ENCODE assay signal across 35 cellular contexts in the genomic region with DNA sequence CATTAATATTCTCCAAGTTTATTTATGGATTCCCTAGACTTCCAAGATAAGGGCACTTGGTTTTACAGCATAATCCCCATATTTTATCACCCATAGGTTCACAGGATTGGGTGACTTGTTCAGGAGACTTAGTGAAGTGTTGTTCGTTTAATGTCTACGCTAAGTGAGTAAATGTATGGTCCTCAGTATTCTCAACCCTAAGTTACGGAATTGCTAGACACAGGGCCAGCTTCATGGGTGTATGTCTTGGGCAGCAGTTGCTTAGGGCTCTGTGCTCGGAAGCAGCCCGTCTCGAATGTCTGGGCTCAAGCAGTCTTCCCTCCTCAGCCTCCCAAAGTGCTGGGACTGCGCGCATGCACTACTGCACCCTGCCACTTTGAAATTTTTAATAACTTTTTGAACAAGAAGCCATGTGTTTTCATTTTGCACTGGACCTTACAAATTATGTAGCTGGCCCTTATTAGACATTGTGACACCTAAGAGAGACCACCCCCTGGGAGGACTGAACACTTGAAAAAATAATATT.
DNase-seq lines count a peak whose midpoint lies in the region; ATAC-seq and TF ChIP-seq lines count a peak whose summit lies in the region.
"Had no signal": no experiment of that assay in that cellular context is flagged by ENCODE, and none has a peak within 500 bp of the region (broad histone marks: within the 10 kb centered on the region; RNA-seq: fewer than 3 reads in every experiment).

No MANE protein-coding gene starts in this region.

- peak overlapping the region; percentile 49 for H3K9ac ChIP-seq in DND-41 (ENCODE audit: low read depth, low read length)

- no peaks in the 10 kb centered on the region for H3K79me2 ChIP-seq in DND-41 (ENCODE audit: insufficient read depth, low read length)

- no peaks in the 10 kb centered on the region for H3K9me3 Mint-ChIP-seq in activated CD4-positive, alpha-beta T cell treated with anti-CD3 and anti-CD28 coated beads, Interleukin-2, amount 10 ng/mL, durations not matched to agents 7 days and 5 days
- no peaks in the 10 kb centered on the region for H3K9me3 Mint-ChIP-seq in activated CD4-positive, alpha-beta T cell treated with anti-CD3 and anti-CD28 coated beads, Interleukin-2, amount 10 ng/mL, durations not matched to agents 24 days and 14 days
- no peaks in the 10 kb centered on the region for H3K9me3 Mint-ChIP-seq in natural killer cell
- H3K9me3 Mint-ChIP-seq: HFFc6, memory B cell, neural crest cell had no signal

- H3K4me3 Mint-ChIP-seq in activated CD4-positive, alpha-beta T cell treated with anti-CD3 and anti-CD28 coated beads, Interleukin-2, amount 10 ng/mL, durations not matched to agents 7 days and 5 days: no peak overlapping the region
- H3K4me3 Mint-ChIP-seq in activated CD4-positive, alpha-beta T cell treated with anti-CD3 and anti-CD28 coated beads, Interleukin-2, amount 10 ng/mL, durations not matched to agents 24 days and 14 days: no peak overlapping the region
- H3K4me3 Mint-ChIP-seq in natural killer cell: peak overlapping the region; percentile 66
- H3K4me3 Mint-ChIP-seq: HFFc6; memory B cell; neural crest cell; stimulated activated naive B cell treated with anti-CD40 and anti-IgM and Interleukin-4, amounts not matched to agents 10 μg/mL and 1 μg/mL and 100 μg/mL, for 72 hours had no signal

- peak overlapping the region; percentile 70 for H2AFZ ChIP-seq in DND-41 (ENCODE audit: low read depth, low read length)

- H3K36me3 ChIP-seq in DND-41 (ENCODE audit: insufficient read depth, low read length) (no peaks in the 10 kb centered on the region), Panc1 (ENCODE audit: control insufficient read depth, insufficient read depth, low read length) (no peaks in the 10 kb centered on the region)
- H3K36me3 ChIP-seq: brain microvascular endothelial cell, esophagus squamous epithelium, heart left ventricle, left lung, pancreas, SJCRH30, upper lobe of right lung had no signal

- CTCF ChIA-PET in activated CD4-positive, alpha-beta T cell treated with anti-CD3 and anti-CD28 coated beads, Interleukin-2, amount 10 ng/mL, durations not matched to agents 7 days and 5 days (lab: Charles Lee): interaction anchor here (0.6 to 2.2 kb wide), 6 partner anchors 13 to 636 kb away, joined by 3 to 8 read pairs (median 3); no protein-coding TSS in a partner anchor
- CTCF ChIA-PET in Panc1 (lab: Charles Lee): no interaction called here

- H3K27ac ChIP-seq in DND-41 (ENCODE audit: low read length) (peak overlapping the region; percentile 93), Panc1 (ENCODE audit: low read length) (peak overlapping the region; percentile 88)
- H3K27ac ChIP-seq: brain microvascular endothelial cell, C4-2B, esophagus squamous epithelium, foreskin keratinocyte, heart left ventricle, left lung, pancreas, SJCRH30, skin epidermis, upper lobe of right lung had no signal

- intact Hi-C loops in activated CD4-positive, alpha-beta T cell treated with anti-CD3 and anti-CD28 coated beads, Interleukin-2, amount 10 ng/mL, durations not matched to agents 24 days and 14 days (cut with micrococcal nuclease): loop anchor here (5.0 kb wide), 1 partner anchor 182 kb away; no protein-coding TSS in a partner anchor
- intact Hi-C loops in Panc1 (cut with micrococcal nuclease; ENCODE audit: unreplicated experiment) (no loop called here), natural killer cell (cut with micrococcal nuclease) (no loop called here)

- no peak overlapping the region for H3K4me2 ChIP-seq in DND-41 (ENCODE audit: insufficient read depth, low read length)

- H3K36me3 Mint-ChIP-seq in activated CD4-positive, alpha-beta T cell treated with anti-CD3 and anti-CD28 coated beads, Interleukin-2, amount 10 ng/mL, durations not matched to agents 7 days and 5 days (ENCODE audit: low read depth): no peaks in the 10 kb centered on the region
- no peaks in the 10 kb centered on the region for H3K36me3 Mint-ChIP-seq in activated CD4-positive, alpha-beta T cell treated with anti-CD3 and anti-CD28 coated beads, Interleukin-2, amount 10 ng/mL, durations not matched to agents 24 days and 14 days (ENCODE audit: low read depth)
- no peaks in the 10 kb centered on the region for H3K36me3 Mint-ChIP-seq in natural killer cell
- H3K36me3 Mint-ChIP-seq: memory B cell; stimulated activated naive B cell treated with anti-CD40 and anti-IgM and Interleukin-4, amounts not matched to agents 10 μg/mL and 1 μg/mL and 100 μg/mL, for 72 hours had no signal

- peaks cover 33% of the 10 kb centered on the region for H3K4me1 ChIP-seq in DND-41 (ENCODE audit: insufficient read depth, low read length)
- peaks cover 28% of the 10 kb centered on the region for H3K4me1 ChIP-seq in Panc1 (ENCODE audit: control insufficient read depth, insufficient read depth, low read length)
- H3K4me1 ChIP-seq: foreskin keratinocyte, left lung, upper lobe of right lung had no signal

- no TSS peak for BruUV-seq in Panc1 (replicated peaks; lab: Mats Ljungman, UMichigan)

- H3K27me3 ChIP-seq in DND-41 (ENCODE audit: insufficient read depth, low read length, poor library complexity): no peaks in the 10 kb centered on the region
- no peaks in the 10 kb centered on the region for H3K27me3 ChIP-seq in Panc1 (ENCODE audit: control insufficient read depth, insufficient read depth, low read length)
- H3K27me3 ChIP-seq: brain microvascular endothelial cell, esophagus squamous epithelium, foreskin keratinocyte, heart left ventricle, left lung, pancreas, SJCRH30, upper lobe of right lung had no signal

- H3K9me3 ChIP-seq in DND-41 (ENCODE audit: insufficient read depth, low read length, severe bottlenecking) (no peaks in the 10 kb centered on the region), Panc1 (ENCODE audit: control insufficient read depth, insufficient read depth, low read depth, low read length) (no peaks in the 10 kb centered on the region)
- H3K9me3 ChIP-seq: esophagus squamous epithelium, heart left ventricle, left lung, pancreas, SJCRH30, upper lobe of right lung had no signal

- TF ChIP-seq CTCF in DND-41 (IDR thresholded peaks at IDR 0.05; ENCODE audit: borderline replicate concordance, extremely low read depth, low read length, poor library complexity, severe bottlenecking): no peak
- TF ChIP-seq CTCF in Panc1 (IDR thresholded peaks at IDR 0.05): no peak
- TF ChIP-seq CTCF in natural killer cell (IDR thresholded peaks at IDR 0.05): no peak

- no peak for DNase-seq in activated CD4-positive, alpha-beta T cell treated with anti-CD3 and anti-CD28 coated beads, Interleukin-2, amount 10 ng/mL, durations not matched to agents 7 days and 5 days
- no peak for DNase-seq in activated CD4-positive, alpha-beta T cell treated with anti-CD3 and anti-CD28 coated beads, Interleukin-2, amount 10 ng/mL, durations not matched to agents 24 days and 14 days
- DNase-seq in DND-41 (no peak), Panc1 (ENCODE audit: low read depth, low spot score) (no peak), natural killer cell (no peak), NCI-H1694 (lab: John Stamatoyannopoulos, UW) (no peak), pons (ENCODE audit: low spot score) (no peak)
- DNase-seq: 8988T; activated CD4-positive, alpha-beta T cell treated with anti-CD3 and anti-CD28 coated beads, Interleukin-2, amount 50 U/mL, for 4 hours; activated CD4-positive, CD25-positive, alpha-beta regulatory T cell; activated naive CD4-positive, alpha-beta T cell; amygdala; brain microvascular endothelial cell; Calu3; DMS79 treated with DMSO at 0.1 percent for 48 hours; esophagus squamous epithelium; foreskin keratinocyte; heart left ventricle; HFFc6; islet precursor cell; left lung; NCI-H1417; NCI-H2081 treated with DMSO at 0.1 percent for 48 hours; NCI-H2227 treated with DMSO at 0.1 percent for 48 hours; NCI-H526; pancreas; retina; SJCRH30; upper lobe of right lung had no signal

- no peak for ATAC-seq in DND-41 (ENCODE audit: insufficient read depth, low read depth)
- ATAC-seq in Panc1: peak; percentile 18; the same call in 1 of the 2 replicates
- ATAC-seq in natural killer cell: no peak
- ATAC-seq in GM21526 (IDR thresholded peaks at IDR 0.05; ENCODE audit: low FRiP score, unreplicated experiment): no peak
- ATAC-seq: foreskin keratinocyte, heart left ventricle, left lung, pancreas had no signal

- H3K27ac Mint-ChIP-seq in activated CD4-positive, alpha-beta T cell treated with anti-CD3 and anti-CD28 coated beads, Interleukin-2, amount 10 ng/mL, durations not matched to agents 7 days and 5 days: peak overlapping the region; percentile 91
- H3K27ac Mint-ChIP-seq in activated CD4-positive, alpha-beta T cell treated with anti-CD3 and anti-CD28 coated beads, Interleukin-2, amount 10 ng/mL, durations not matched to agents 24 days and 14 days: no peak overlapping the region
- H3K27ac Mint-ChIP-seq in natural killer cell: peak overlapping the region; percentile 48 to 76
- H3K27ac Mint-ChIP-seq: HFFc6, memory B cell had no signal

- no peak overlapping the region for H3K4me3 ChIP-seq in DND-41 (ENCODE audit: low read depth in 1 of 2, low read length in 2 of 2)
- H3K4me3 ChIP-seq in Panc1 (ENCODE audit: low read depth in 2 of 2, low read length in 2 of 2): no peak overlapping the region
- H3K4me3 ChIP-seq: esophagus squamous epithelium, heart left ventricle, left lung, pancreas, SJCRH30, skin epidermis, upper lobe of right lung had no signal

- no peaks in the 10 kb centered on the region for H3K27me3 Mint-ChIP-seq in activated CD4-positive, alpha-beta T cell treated with anti-CD3 and anti-CD28 coated beads, Interleukin-2, amount 10 ng/mL, durations not matched to agents 7 days and 5 days
- no peaks in the 10 kb centered on the region for H3K27me3 Mint-ChIP-seq in activated CD4-positive, alpha-beta T cell treated with anti-CD3 and anti-CD28 coated beads, Interleukin-2, amount 10 ng/mL, durations not matched to agents 24 days and 14 days
- H3K27me3 Mint-ChIP-seq in natural killer cell (ENCODE audit: low read depth in 2 of 2): peaks cover 7 to 13% of the 10 kb centered on the region in 2 donors
- H3K27me3 Mint-ChIP-seq: memory B cell; stimulated activated naive B cell treated with anti-CD40 and anti-IgM and Interleukin-4, amounts not matched to agents 10 μg/mL and 1 μg/mL and 100 μg/mL, for 72 hours had no signal

- in situ Hi-C loops in Panc1 (cut with HindIII; ENCODE audit: low pct_unique_long_range_greater_than_20kb, low sequenced_read_pairs): no loop called here

- POLR2A ChIA-PET in activated CD4-positive, alpha-beta T cell treated with anti-CD3 and anti-CD28 coated beads, Interleukin-2, amount 10 ng/mL, durations not matched to agents 7 days and 5 days (lab: Charles Lee): no interaction called here
- POLR2A ChIA-PET in Panc1 (lab: Charles Lee): interaction anchor here (0.7 kb wide), 1 partner anchor 16 kb away, joined by 9 read pairs; no protein-coding TSS in a partner anchor

- H3K4me1 Mint-ChIP-seq in activated CD4-positive, alpha-beta T cell treated with anti-CD3 and anti-CD28 coated beads, Interleukin-2, amount 10 ng/mL, durations not matched to agents 7 days and 5 days: peaks cover 39% of the 10 kb centered on the region
- peaks cover 26% of the 10 kb centered on the region for H3K4me1 Mint-ChIP-seq in activated CD4-positive, alpha-beta T cell treated with anti-CD3 and anti-CD28 coated beads, Interleukin-2, amount 10 ng/mL, durations not matched to agents 24 days and 14 days
- H3K4me1 Mint-ChIP-seq in natural killer cell: peaks cover 11% of the 10 kb centered on the region in 2 donors

- H4K20me1 ChIP-seq in DND-41 (ENCODE audit: insufficient read depth, low read length): no peaks in the 10 kb centered on the region
